9 cellular contexts compared by ENCODE assay signal in the genomic region with DNA sequence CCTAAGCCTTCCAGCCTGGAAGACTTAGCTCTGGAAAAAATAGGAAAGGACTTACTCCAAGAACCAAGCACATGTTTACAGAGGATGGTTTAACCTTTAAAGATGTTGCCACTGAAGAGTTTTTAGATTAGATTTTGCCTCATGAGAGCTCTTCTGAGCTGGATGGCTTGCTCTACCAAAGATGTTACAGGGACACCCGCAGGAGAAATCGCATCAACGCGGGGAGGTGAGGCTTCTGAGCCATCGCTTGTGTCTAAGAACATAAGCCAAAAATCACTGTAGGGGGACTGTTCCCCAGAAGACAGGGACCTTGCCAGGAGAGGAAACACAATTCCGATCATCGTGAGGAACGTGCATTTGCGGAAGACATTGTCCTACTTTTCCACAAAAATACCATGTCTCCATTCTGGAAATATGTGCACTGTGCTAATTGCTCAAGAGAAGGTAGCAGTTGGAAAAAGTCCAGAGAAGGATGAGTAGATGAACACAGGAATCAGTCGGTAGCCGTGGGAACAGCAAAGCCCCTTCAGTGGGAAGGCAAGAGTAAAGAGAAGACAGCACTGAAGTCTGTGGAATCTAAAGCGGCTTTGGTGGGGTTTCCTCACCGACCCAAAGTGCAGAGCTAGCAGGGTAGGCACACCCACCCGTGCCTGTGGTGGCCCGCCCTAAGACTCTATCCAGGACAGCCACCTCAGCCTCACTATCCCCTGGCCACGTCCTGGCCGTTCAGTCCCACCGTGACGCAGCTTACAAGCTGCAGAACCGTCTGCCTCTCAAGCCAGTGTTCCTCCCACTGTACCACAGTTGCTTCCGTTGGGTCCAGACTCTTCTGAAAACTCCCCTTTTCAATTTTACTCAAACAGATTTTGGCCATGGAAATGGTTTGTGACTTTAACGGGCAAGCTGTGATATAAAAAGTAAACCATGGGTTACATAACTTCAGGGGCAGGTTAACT.
A peak's percentile ranks its signal among the peaks of the same experiment; 100 is the strongest.
DNase-seq lines count a peak whose midpoint lies in the region; ATAC-seq and TF ChIP-seq lines count a peak whose summit lies in the region.
"Had no signal": no experiment of that assay in that cellular context is flagged by ENCODE, and none has a peak within 500 bp of the region (broad histone marks: within the 10 kb centered on the region; RNA-seq: fewer than 3 reads in every experiment).

No MANE protein-coding gene starts in this region.

- H4K91ac ChIP-seq in mesenchymal stem cell (ENCODE audit: low read length), result peak overlapping the region; percentile 99

- peak overlapping the region in 1 of 2 experiments; percentile 46 for H3K14ac ChIP-seq in mesenchymal stem cell (ENCODE audit: low read length in 2 of 2)

- 86% methylated on average over 20 of the region's 22 CpGs for WGBS in mesenchymal stem cell

- H3K18ac ChIP-seq in mesenchymal stem cell (ENCODE audit: low read depth in 1 of 2, low read length in 2 of 2), result peak overlapping the region; percentile 89 to 98

- H4K8ac ChIP-seq in mesenchymal stem cell (ENCODE audit: low read length), result peak overlapping the region; percentile 98

- no peaks in the 10 kb centered on the region for H3K27me3 Mint-ChIP-seq in activated T-helper 17 cell treated with anti-CD3 and anti-CD28 coated beads, Interleukin-2, amount 50 U/mL, for 72 hours
- H3K27me3 Mint-ChIP-seq in activated CD8-positive, alpha-beta memory T cell treated with anti-CD3 and anti-CD28 coated beads, Interleukin-2, amount 10 ng/mL, durations not matched to agents 7 days and 5 days, result no peaks in the 10 kb centered on the region

- H3K27ac Mint-ChIP-seq in activated T-helper 17 cell treated with anti-CD3 and anti-CD28 coated beads, Interleukin-2, amount 50 U/mL, for 72 hours, result peak overlapping the region; percentile 61
- H3K27ac Mint-ChIP-seq in activated CD8-positive, alpha-beta memory T cell treated with anti-CD3 and anti-CD28 coated beads, Interleukin-2, amount 10 ng/mL, durations not matched to agents 7 days and 5 days, result no peak overlapping the region

- peaks cover 7% of the 10 kb centered on the region for H3K4me1 Mint-ChIP-seq in activated T-helper 17 cell treated with anti-CD3 and anti-CD28 coated beads, Interleukin-2, amount 50 U/mL, for 72 hours
- H3K4me1 Mint-ChIP-seq in activated CD8-positive, alpha-beta memory T cell treated with anti-CD3 and anti-CD28 coated beads, Interleukin-2, amount 10 ng/mL, durations not matched to agents 7 days and 5 days, result peaks cover 10% of the 10 kb centered on the region

- H3K27ac ChIP-seq in right atrium auricular region (peak overlapping the region; percentile 23 to 36), mesenchymal stem cell (ENCODE audit: low read length, poor library complexity, severe bottlenecking) (no peak overlapping the region)

- H3K4me3 ChIP-seq in right atrium auricular region (no peak overlapping the region), mesenchymal stem cell (ENCODE audit: insufficient read depth in 1 of 2, low read depth in 1 of 2, low read length in 2 of 2) (peak overlapping the region in 1 of 2 experiments; percentile 55)

- peak overlapping the region; percentile 79 for H3K9ac ChIP-seq in mesenchymal stem cell (ENCODE audit: low read length)

- no peaks in the 10 kb centered on the region for H3K9me3 Mint-ChIP-seq in activated T-helper 17 cell treated with anti-CD3 and anti-CD28 coated beads, Interleukin-2, amount 50 U/mL, for 72 hours
- no peaks in the 10 kb centered on the region for H3K9me3 Mint-ChIP-seq in activated CD8-positive, alpha-beta memory T cell treated with anti-CD3 and anti-CD28 coated beads, Interleukin-2, amount 10 ng/mL, durations not matched to agents 7 days and 5 days (ENCODE audit: low read depth)

- intact Hi-C loops in left ventricle myocardium superior (cut with micrococcal nuclease), result no loop called here

- H3K36me3 ChIP-seq in right atrium auricular region (no peaks in the 10 kb centered on the region), mesenchymal stem cell (ENCODE audit: control insufficient read depth in 1 of 2, insufficient read depth in 2 of 2, low read depth in 1 of 2, low read length in 2 of 2) (no peaks in the 10 kb centered on the region)

- DNase-seq in right atrium auricular region (ENCODE audit: low spot score) (no peak), left ventricle myocardium superior (no peak), mesenchymal stem cell (no peak), NCI-H1105 treated with DMSO at 0.1 percent for 48 hours (lab: John Stamatoyannopoulos, UW) (no peak)
- DNase-seq in stimulated activated naive CD4-positive, alpha-beta T cell (lab: John Stamatoyannopoulos, UW), result no peak
- DNase-seq in activated CD8-positive, alpha-beta memory T cell treated with anti-CD3 and anti-CD28 coated beads, Interleukin-2, amount 10 ng/mL, durations not matched to agents 7 days and 5 days, result no peak
- DNase-seq: DMS79 treated with DMSO at 0.1 percent for 48 hours had no signal

- ATAC-seq in left ventricle myocardium superior (no peak), HG02610 (IDR thresholded peaks at IDR 0.05; ENCODE audit: unreplicated experiment) (no peak)
- ATAC-seq in activated T-helper 17 cell treated with anti-CD3 and anti-CD28 coated beads, Interleukin-2, amount 50 U/mL, for 72 hours (replicated peaks), result no peak
- ATAC-seq in activated CD8-positive, alpha-beta memory T cell treated with anti-CD3 and anti-CD28 coated beads, Interleukin-2, amount 10 ng/mL, durations not matched to agents 7 days and 5 days, result no peak

- no peaks in the 10 kb centered on the region for H3K36me3 Mint-ChIP-seq in activated T-helper 17 cell treated with anti-CD3 and anti-CD28 coated beads, Interleukin-2, amount 50 U/mL, for 72 hours (ENCODE audit: low read depth)
- H3K36me3 Mint-ChIP-seq in activated CD8-positive, alpha-beta memory T cell treated with anti-CD3 and anti-CD28 coated beads, Interleukin-2, amount 10 ng/mL, durations not matched to agents 7 days and 5 days, result no peaks in the 10 kb centered on the region

- peak overlapping the region; percentile 98 for H2BK15ac ChIP-seq in mesenchymal stem cell (ENCODE audit: low read depth, poor library complexity, severe bottlenecking)

- CTCF ChIA-PET in activated CD8-positive, alpha-beta memory T cell treated with anti-CD3 and anti-CD28 coated beads, Interleukin-2, amount 10 ng/mL, durations not matched to agents 7 days and 5 days (lab: Charles Lee), result interaction anchor here (1.6 kb wide), 1 partner anchor 20 kb away, joined by 4 read pairs; no protein-coding TSS in a partner anchor

- H3K9me3 ChIP-seq in right atrium auricular region, result no peaks in the 10 kb centered on the region
- H3K9me3 ChIP-seq in mesenchymal stem cell (ENCODE audit: control insufficient read depth, low read length), result no peaks in the 10 kb centered on the region

- no peak overlapping the region for H2AK5ac ChIP-seq in mesenchymal stem cell (ENCODE audit: low read length, severe bottlenecking)

- H3K4ac ChIP-seq in mesenchymal stem cell (ENCODE audit: low read depth in 1 of 2, low read length in 2 of 2), result peak overlapping the region; percentile 50 to 99

- peak overlapping the region in 1 of 2 experiments; percentile 0 for H3K23ac ChIP-seq in mesenchymal stem cell (ENCODE audit: low read length in 2 of 2)

- no peaks in the 10 kb centered on the region for H3K27me3 ChIP-seq in right atrium auricular region
- H3K27me3 ChIP-seq in mesenchymal stem cell (ENCODE audit: control insufficient read depth in 1 of 2, insufficient read depth in 1 of 2, low read length in 2 of 2), result no peaks in the 10 kb centered on the region

- TF ChIP-seq CTCF in right atrium auricular region (IDR thresholded peaks at IDR 0.05), result no peak

- H2BK5ac ChIP-seq in mesenchymal stem cell (ENCODE audit: low read depth, low read length, poor library complexity, severe bottlenecking), result no peak overlapping the region

- peak overlapping the region; percentile 34 for H3K4me3 Mint-ChIP-seq in activated T-helper 17 cell treated with anti-CD3 and anti-CD28 coated beads, Interleukin-2, amount 50 U/mL, for 72 hours
- H3K4me3 Mint-ChIP-seq in activated CD8-positive, alpha-beta memory T cell treated with anti-CD3 and anti-CD28 coated beads, Interleukin-2, amount 10 ng/mL, durations not matched to agents 7 days and 5 days, result no peak overlapping the region

- no peak overlapping the region for H2AFZ ChIP-seq in mesenchymal stem cell (ENCODE audit: low read depth, low read length)

- peak overlapping the region; percentile 86 for H2BK120ac ChIP-seq in mesenchymal stem cell (ENCODE audit: low read depth, low read length)

- peaks cover 2% of the 10 kb centered on the region for H3K79me1 ChIP-seq in mesenchymal stem cell (replicated peaks; ENCODE audit: low read length, poor library complexity, severe bottlenecking)

- H3K4me1 ChIP-seq in right atrium auricular region (peaks cover 0 to 28% of the 10 kb centered on the region in 2 donors), mesenchymal stem cell (ENCODE audit: control insufficient read depth, insufficient read depth, low read depth, low read length) (peaks cover 5% of the 10 kb centered on the region)

- H2BK12ac ChIP-seq in mesenchymal stem cell (ENCODE audit: low read length in 2 of 2), result peak overlapping the region; percentile 73 to 100

- H3K4me2 ChIP-seq in mesenchymal stem cell (ENCODE audit: low read length, poor library complexity, severe bottlenecking), result no peak overlapping the region
